17 cellular contexts compared by ENCODE assay signal in the genomic region with DNA sequence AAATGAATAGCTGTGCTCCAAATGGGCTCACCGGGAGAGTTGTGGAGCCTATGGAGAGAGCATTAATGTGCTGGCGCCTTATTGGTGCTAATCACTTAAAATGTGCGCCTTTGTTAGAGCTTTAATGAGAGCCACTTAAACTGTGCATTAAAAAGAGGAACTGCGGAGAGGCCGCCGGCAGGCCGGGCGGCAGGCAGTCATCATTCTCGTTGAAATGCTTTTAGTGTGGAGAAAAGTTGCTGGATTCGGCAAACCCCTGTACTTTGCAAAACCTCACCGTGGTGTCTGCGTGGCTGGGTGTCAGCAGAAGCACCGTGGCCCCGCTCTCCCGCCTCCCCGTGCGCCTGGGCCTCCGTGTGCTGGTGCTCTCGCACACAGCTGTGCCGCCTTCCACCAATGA.
DNase-seq lines count a peak whose midpoint lies in the region; ATAC-seq and TF ChIP-seq lines count a peak whose summit lies in the region.
"Had no signal": no experiment of that assay in that cellular context is flagged by ENCODE, and none has a peak within 500 bp of the region (broad histone marks: within the 10 kb centered on the region; RNA-seq: fewer than 3 reads in every experiment).

No MANE protein-coding gene starts in this region.

- H3K27ac ChIP-seq in HUES6 (ENCODE audit: low read depth, low read length) (peak overlapping the region; percentile 10; the same call in 1 of the 2 replicates), left lung (no peak overlapping the region)
- H3K27ac ChIP-seq: heart right ventricle had no signal

- H3K36me3 ChIP-seq in HUES6 (ENCODE audit: control insufficient read depth, insufficient read depth, low read length) = peaks cover 20% of the 10 kb centered on the region
- peaks cover 66% of the 10 kb centered on the region for H3K36me3 ChIP-seq in NT2/D1 (ENCODE audit: insufficient read depth, insufficient read length, low read length)
- H3K36me3 ChIP-seq in iPS-15b (ENCODE audit: control insufficient read depth, insufficient read depth, low read length) = peaks cover 32% of the 10 kb centered on the region
- peaks cover 0 to 66% of the 10 kb centered on the region in 2 donors for H3K36me3 ChIP-seq in left lung

- no peak for ATAC-seq in GM21390 (IDR thresholded peaks at IDR 0.05; ENCODE audit: unreplicated experiment)
- ATAC-seq in HG02759 (IDR thresholded peaks at IDR 0.05; ENCODE audit: unreplicated experiment) = no peak
- no peak for ATAC-seq in left lung
- ATAC-seq: heart right ventricle had no signal

- H3K27me3 ChIP-seq in HUES6 (ENCODE audit: control insufficient read depth, insufficient read depth, low read length) (no peaks in the 10 kb centered on the region), NT2/D1 (ENCODE audit: insufficient read depth, insufficient read length) (no peaks in the 10 kb centered on the region), iPS-15b (ENCODE audit: control insufficient read depth, insufficient read depth, low read length) (no peaks in the 10 kb centered on the region), left lung (no peaks in the 10 kb centered on the region)
- H3K27me3 ChIP-seq: heart right ventricle had no signal

- H3K4me1 ChIP-seq in HUES6 (ENCODE audit: control insufficient read depth, insufficient read depth, low read length) (peaks cover 20% of the 10 kb centered on the region), NT2/D1 (ENCODE audit: insufficient read depth, insufficient read length) (peaks cover 40% of the 10 kb centered on the region), iPS-15b (ENCODE audit: control insufficient read depth, insufficient read depth, low read length) (peaks cover 6% of the 10 kb centered on the region), left lung (peaks cover 0 to 20% of the 10 kb centered on the region in 2 donors)

- DNase-seq in CD1c-positive myeloid dendritic cell (ENCODE audit: extremely low spot score) (peak; percentile 16), NT2/D1 (ENCODE audit: low read depth, low spot score) (no peak), left lung (no peak)
- no peak for DNase-seq in activated CD4-positive, alpha-beta T cell treated with anti-CD3 and anti-CD28 coated beads for 4 hours
- DNase-seq: anterior cingulate cortex; GOT3; heart right ventricle; mesenchymal stem cell; NCI-H2081 treated with DMSO at 0.1 percent for 48 hours; nephron progenitor cell; stimulated activated naive CD4-positive, alpha-beta T cell; SW 1271; trophoblast cell had no signal

- intact Hi-C loops in left lung (cut with DNase I) = no loop called here

- H3K4me3 ChIP-seq in HUES6 (ENCODE audit: low read depth, low read length) (no peak overlapping the region), NT2/D1 (ENCODE audit: insufficient read length, low read depth) (no peak overlapping the region), iPS-15b (ENCODE audit: low read depth, low read length) (no peak overlapping the region), left lung (no peak overlapping the region)
- H3K4me3 ChIP-seq: heart right ventricle had no signal

- no peak for TF ChIP-seq CTCF in left lung (IDR thresholded peaks at IDR 0.05)

- no peak overlapping the region for H3K9ac ChIP-seq in HUES6 (ENCODE audit: low read length)
- H3K9ac ChIP-seq in NT2/D1 (ENCODE audit: insufficient read length, low read depth) = peak overlapping the region; percentile 26
- peak overlapping the region; percentile 54 for H3K9ac ChIP-seq in iPS-15b (ENCODE audit: low read depth, low read length)

- H3K9me3 ChIP-seq in HUES6 (ENCODE audit: control insufficient read depth, insufficient read depth, low read depth, low read length) = no peaks in the 10 kb centered on the region
- H3K9me3 ChIP-seq in NT2/D1 (ENCODE audit: insufficient read depth, low read length) = no peaks in the 10 kb centered on the region
- H3K9me3 ChIP-seq in iPS-15b (ENCODE audit: control insufficient read depth, insufficient read depth, low read length) = no peaks in the 10 kb centered on the region
- no peaks in the 10 kb centered on the region for H3K9me3 ChIP-seq in left lung
- H3K9me3 ChIP-seq: heart right ventricle had no signal
